Comparison of ENCODE assay signal across 8 cellular contexts in genomic region chr5:115296130-115296997, GRCh38. TPM values are rescaled to one million over a fixed set of nuclear protein-coding genes. Genes with fewer than 3 reads are reported as not detected.
DNase-seq lines count a peak whose midpoint lies in the region; ATAC-seq, FAIRE-seq and TF ChIP-seq lines count a peak whose summit lies in the region.

Gene CCDC112 (minus strand): TSS chr5:115296654. CDS start chr5:115296543, 111 bp downstream.

- no peak within 1 kb of the TSS for H3K23ac ChIP-seq in H1 (ENCODE audit: insufficient read length)

- peak; percentile 74 for DNase-seq in NCI-H774 (lab: John Stamatoyannopoulos, UW)
- peak; percentile 49 to 71 for DNase-seq in activated CD8-positive, alpha-beta memory T cell treated with anti-CD3 and anti-CD28 coated beads for 1 hour (ENCODE audit: extremely low read depth in 1 of 2, low read depth in 1 of 2)
- peak; percentile 73 to 91 for DNase-seq in H1 (ENCODE audit: low read depth in 1 of 2, low spot score in 2 of 2)
- DNase-seq in mesenteric fat pad (ENCODE audit: low spot score) = peak; percentile 93
- DNase-seq in stimulated activated CD8-positive, alpha-beta memory T cell treated with anti-CD3 and anti-CD28 coated beads, Interleukin-15, amount 100 ng/mL, for 24 hours (ENCODE audit: low read depth) = peak; percentile 66

- peak within 1 kb of the TSS; percentile 60 for H3K4ac ChIP-seq in H1 (replicated peaks; ENCODE audit: insufficient read length, low read depth, low read length)

- H3K4me1 ChIP-seq in BLaER1 (peaks cover 12% of the 10 kb centered on the region), H1 (replicated peaks in 1 of 4; ENCODE audit: control insufficient read depth in 3 of 4, insufficient read depth in 4 of 4, low read length in 3 of 4) (peaks cover 0 to 3% (median 1%) of the 10 kb centered on the region in 4 experiments; a peak in 2 of 7 replicates)

- H3K79me2 ChIP-seq in H1 (ENCODE audit: control insufficient read depth in 1 of 2, insufficient read depth in 2 of 2, low read length in 2 of 2) = peaks cover 0 to 45% of the 10 kb centered on the region in 2 experiments; a peak in 2 of 4 replicates

- WGBS in H1 (ENCODE audit: extremely low coverage in 1 of 2, insufficient coverage in 1 of 2, insufficient read length in 1 of 2, insufficient replicate concordance in 2 of 2, low coverage in 1 of 2, low lambda C conversion rate in 2 of 2, missing lambda C conversion rate in 1 of 2), 2 experiments = 1% methylated on average over 47 of the region's 85 CpGs; no CpG with 5 or more reads in 1 of the 2 experiments

- H3K4me2 ChIP-seq in BLaER1 (peak within 1 kb of the TSS; percentile 95), H1 (ENCODE audit: insufficient read depth in 1 of 2, low read depth in 2 of 2, low read length in 2 of 2) (peak within 1 kb of the TSS; percentile 80 to 86)

- no peak within 1 kb of the TSS for H2BK120ac ChIP-seq in H1 (replicated peaks; ENCODE audit: low read depth, low read length)

- H3K27ac ChIP-seq in BLaER1 (peak within 1 kb of the TSS; percentile 80), H1 (ENCODE audit: low read depth, low read length) (peak within 1 kb of the TSS; percentile 53; the same call in 1 of the 2 replicates)

- H2AFZ ChIP-seq in H1 (ENCODE audit: low read length) = peak within 1 kb of the TSS; percentile 80

- POLR2A ChIA-PET in H1 (lab: Charles Lee; ENCODE audit: partially characterized antibody) = interaction anchor here (0.6 to 2.0 kb wide), 13 partner anchors 9 to 475 kb away, joined by 3 to 18 read pairs (median 3); partner anchors contain the start of genes FEM1C and PGGT1B

- no peak within 1 kb of the TSS for H3K56ac ChIP-seq in H1 (replicated peaks; ENCODE audit: insufficient read length, low read depth, low read length)

- H4K5ac ChIP-seq in H1 (ENCODE audit: insufficient read length, low read depth, low read length) = peak within 1 kb of the TSS; percentile 44

- no peak for TF ChIP-seq EP300 in H1 (IDR thresholded peaks at IDR 0.05; ENCODE audit: borderline replicate concordance in 1 of 2, low read depth in 2 of 2, low read length in 2 of 2)

- H3K18ac ChIP-seq in H1 (ENCODE audit: extremely low read depth, low read length) = peak within 1 kb of the TSS; percentile 60

- peaks cover 7% of the 10 kb centered on the region for H3K23me2 ChIP-seq in H1 (ENCODE audit: low read depth, low read length)

- CTCF ChIA-PET in H1 (lab: Charles Lee; ENCODE audit: partially characterized antibody) = interaction anchor here (0.6 to 4.9 kb wide), 5 partner anchors 13 to 433 kb away, joined by 3 to 25 read pairs (median 3); no protein-coding TSS in a partner anchor

- no peak within 1 kb of the TSS for H2BK15ac ChIP-seq in H1 (ENCODE audit: low read length)

- TF ChIP-seq POLR2A in GM19193 (IDR thresholded peaks at IDR 0.05; ENCODE audit: extremely low read depth, insufficient read depth, insufficient read length) (peak; percentile 44), H1 (IDR thresholded peaks at IDR 0.05; ENCODE audit: control extremely low read depth in 1 of 2, low read depth in 2 of 2, low read length in 2 of 2) (peak; percentile 81 to 88)

- TF ChIP-seq RAD21 in H1 (IDR thresholded peaks at IDR 0.05 in 1 of 2, conservative IDR thresholded peaks at IDR 0.05 in 1 of 2; ENCODE audit: low read depth in 2 of 2, low read length in 2 of 2) = peak in 1 of 2 experiments; percentile 8; a peak in 1 of 4 replicates

- H4K20me1 ChIP-seq in BLaER1 (no peaks in the 10 kb centered on the region), H1 (replicated peaks in 1 of 2; ENCODE audit: control insufficient read depth in 1 of 2, insufficient read depth in 2 of 2, low read length in 2 of 2) (peaks cover 0 to 2% of the 10 kb centered on the region in 2 experiments)

- no peak within 1 kb of the TSS for H2AK5ac ChIP-seq in H1 (ENCODE audit: low read depth, low read length)

- ATAC-seq in HG03378 (IDR thresholded peaks at IDR 0.05; ENCODE audit: unreplicated experiment) = peak; percentile 73

- no peak within 1 kb of the TSS for H3K14ac ChIP-seq in H1 (ENCODE audit: insufficient read length)

- H2BK12ac ChIP-seq in H1 (ENCODE audit: low read depth, low read length) = peak within 1 kb of the TSS; percentile 80; the same call in 1 of the 2 replicates

- peaks cover 16% of the 10 kb centered on the region for H3K9me3 ChIP-seq in BLaER1
- H3K9me3 ChIP-seq in H1 (ENCODE audit: insufficient read depth in 2 of 2, low read depth in 1 of 2, low read length in 1 of 2) = no peaks in the 10 kb centered on the region

- peak within 1 kb of the TSS; percentile 94; the same call in 1 of the 2 replicates for H4K8ac ChIP-seq in H1 (ENCODE audit: extremely low read depth, insufficient read depth, low read length)

- peaks cover 2% of the 10 kb centered on the region; the same call in 1 of the 2 replicates for H3K79me1 ChIP-seq in H1 (ENCODE audit: low read depth, low read length)

- no peak for TF ChIP-seq CTCF in H1 (IDR thresholded peaks at IDR 0.05; ENCODE audit: control extremely low read depth in 1 of 3, insufficient read depth in 1 of 3, low read depth in 1 of 3, low read length in 3 of 3)

- H2BK5ac ChIP-seq in H1 (ENCODE audit: low read depth, low read length) = peak within 1 kb of the TSS; percentile 44; the same call in 1 of the 2 replicates

- FAIRE-seq in H1 (lab: Jason Lieb, UNC) = no peak

- peak within 1 kb of the TSS; percentile 85 for H3K4me3 ChIP-seq in BLaER1
- H3K4me3 ChIP-seq in H1 (ENCODE audit: extremely low read depth in 1 of 4, insufficient read depth in 2 of 4, low read depth in 3 of 4, low read length in 4 of 4) = peak within 1 kb of the TSS; percentile 87 to 98 (median 90)

- no peak within 1 kb of the TSS for H2BK20ac ChIP-seq in H1 (ENCODE audit: low read length)

- H3K27me3 ChIP-seq in BLaER1 = no peaks in the 10 kb centered on the region
- 0 out of 7 replicates have a peak, but pooled peaks cover 0 to 2% (median 0%) of the 10 kb centered on the region in 4 experiments for H3K27me3 ChIP-seq in H1 (replicated peaks in 1 of 4; ENCODE audit: control insufficient read depth in 3 of 4, extremely low read depth in 1 of 4, insufficient read depth in 3 of 4, low read length in 3 of 4)

- H4K91ac ChIP-seq in H1 (replicated peaks; ENCODE audit: insufficient read length, low read length) = peak within 1 kb of the TSS; percentile 42

- H3K9ac ChIP-seq in BLaER1 (peak within 1 kb of the TSS; percentile 81), H1 (replicated peaks in 1 of 4; ENCODE audit: extremely low read depth in 1 of 4, low read depth in 3 of 4, low read length in 3 of 4) (peak within 1 kb of the TSS; percentile 63 to 91 (median 86))

- 0 out of 2 replicates have a peak, but pooled peaks cover 8% of the 10 kb centered on the region for H3K36me3 ChIP-seq in BLaER1
- no peaks in the 10 kb centered on the region for H3K36me3 ChIP-seq in H1 (ENCODE audit: control insufficient read depth in 2 of 4, insufficient read depth in 4 of 4, low read length in 3 of 4)

TF ChIP-seq in H1, 55 proteins besides CTCF, POLR2A, EP300 and RAD21 (continues in another document):
- no peak for TF ChIP-seq NANOG (IDR thresholded peaks at IDR 0.05; ENCODE audit: insufficient read depth, low read depth, low read length, poor library complexity, severe bottlenecking)
- peak; percentile 70 for TF ChIP-seq TAF7 (optimal IDR thresholded peaks at IDR 0.05; ENCODE audit: borderline replicate concordance, low read depth, low read length)
- peak; percentile 88 for TF ChIP-seq PHF8 (conservative IDR thresholded peaks at IDR 0.05; ENCODE audit: low read depth, low read length)
- TF ChIP-seq TBP (IDR thresholded peaks at IDR 0.05; ENCODE audit: low read depth, low read length) = no peak
- peak; percentile 87 for TF ChIP-seq MAX (IDR thresholded peaks at IDR 0.05)
- TF ChIP-seq POU5F1 (IDR thresholded peaks at IDR 0.05; ENCODE audit: low read depth, low read length) = no peak
- TF ChIP-seq E2F6 (IDR thresholded peaks at IDR 0.05) = peak; percentile 86
- no peak for TF ChIP-seq BACH1 (IDR thresholded peaks at IDR 0.05; ENCODE audit: low read length)
- no peak for TF ChIP-seq SIRT6 (IDR thresholded peaks at IDR 0.05; ENCODE audit: low read length)
- no peak for TF ChIP-seq EGR1 (IDR thresholded peaks at IDR 0.05; ENCODE audit: borderline replicate concordance, low read depth, low read length)
- TF ChIP-seq RBBP5 (IDR thresholded peaks at IDR 0.05; ENCODE audit: borderline replicate concordance, low read depth, low read length) = peak; percentile 89; the same call in 1 of the 2 replicates
- TF ChIP-seq SAP30 (IDR thresholded peaks at IDR 0.05; ENCODE audit: insufficient read depth, insufficient replicate concordance, low read length) = peak; percentile 58
- peak; percentile 96 for TF ChIP-seq POLR2AphosphoS5 (IDR thresholded peaks at IDR 0.05; ENCODE audit: low read depth, low read length)
- TF ChIP-seq SP1 (IDR thresholded peaks at IDR 0.05; ENCODE audit: low read depth, low read length) = 0 out of 2 replicates have a peak, but pooled peaks have one; percentile 6
- peak; percentile 89 for TF ChIP-seq YY1 (IDR thresholded peaks at IDR 0.05; ENCODE audit: low read depth, low read length)
- no peak for TF ChIP-seq JUN (IDR thresholded peaks at IDR 0.05; ENCODE audit: low read depth, low read length)
- no peak for TF ChIP-seq CBX5 (IDR thresholded peaks at IDR 0.05; ENCODE audit: low read depth, low read length)
- TF ChIP-seq EZH2 (IDR thresholded peaks at IDR 0.05; ENCODE audit: low read depth, low read length, severe bottlenecking) = no peak
- TF ChIP-seq TAF1 (IDR thresholded peaks at IDR 0.05; ENCODE audit: low read depth, low read length) = peak; percentile 88

RNA-seq across cellular contexts. Expression of gene CCDC112, which starts in this region (rescaled TPM):
- total RNA-seq in H1 (2021; fragmentation: NEBNext Ultra II Directional; extraction: Animal tissue kit (Norgen Biotek cat#: 25700)) = 13.2 and 15.6 TPM in 2 replicates
- 3.3 and 3.7 TPM in 2 replicates for polyA plus RNA-seq in H1 (2011; rRNA removed)
- 5.2 TPM for polyA plus RNA-seq in H1 (2011; cell fraction: cytosol; rRNA removed)
- 1.5 TPM for polyA plus RNA-seq in H1 (2011; cell fraction: nucleus; rRNA removed)
- 4.5 to 13.6 TPM (median 5.8 TPM) in 4 replicates for polyA plus RNA-seq in H1 (2012, experiment 1 of 2)
- polyA plus RNA-seq in H1 (2012, experiment 2 of 2) = 1.2 TPM
- polyA plus RNA-seq in H1 (2013, experiment 1 of 2) = 54.4 TPM
- 49.7 TPM for polyA plus RNA-seq in H1 (2013, experiment 2 of 2)
- 0.66 and 1.1 TPM in 2 replicates for polyA minus RNA-seq in H1 (2011; rRNA and poly(A)+ RNA removed)
- 2.9 TPM for polyA minus RNA-seq in H1 (2011; cell fraction: cytosol; rRNA and poly(A)+ RNA removed)
- 8.0 TPM for polyA minus RNA-seq in H1 (2011; cell fraction: nucleus; rRNA and poly(A)+ RNA removed)
- total RNA-seq in mesenteric fat pad = 4.3 TPM

Comparison
In these comparisons a context has a peak if more than half of its experiments do, and no peak if none do; other contexts are left out.
1. Peak in every context shown above with its lines: DNase-seq, ATAC-seq, H3K4me3 ChIP-seq and H3K27ac ChIP-seq.